ENCODE assay signal across 13 cellular contexts in the genomic region with DNA sequence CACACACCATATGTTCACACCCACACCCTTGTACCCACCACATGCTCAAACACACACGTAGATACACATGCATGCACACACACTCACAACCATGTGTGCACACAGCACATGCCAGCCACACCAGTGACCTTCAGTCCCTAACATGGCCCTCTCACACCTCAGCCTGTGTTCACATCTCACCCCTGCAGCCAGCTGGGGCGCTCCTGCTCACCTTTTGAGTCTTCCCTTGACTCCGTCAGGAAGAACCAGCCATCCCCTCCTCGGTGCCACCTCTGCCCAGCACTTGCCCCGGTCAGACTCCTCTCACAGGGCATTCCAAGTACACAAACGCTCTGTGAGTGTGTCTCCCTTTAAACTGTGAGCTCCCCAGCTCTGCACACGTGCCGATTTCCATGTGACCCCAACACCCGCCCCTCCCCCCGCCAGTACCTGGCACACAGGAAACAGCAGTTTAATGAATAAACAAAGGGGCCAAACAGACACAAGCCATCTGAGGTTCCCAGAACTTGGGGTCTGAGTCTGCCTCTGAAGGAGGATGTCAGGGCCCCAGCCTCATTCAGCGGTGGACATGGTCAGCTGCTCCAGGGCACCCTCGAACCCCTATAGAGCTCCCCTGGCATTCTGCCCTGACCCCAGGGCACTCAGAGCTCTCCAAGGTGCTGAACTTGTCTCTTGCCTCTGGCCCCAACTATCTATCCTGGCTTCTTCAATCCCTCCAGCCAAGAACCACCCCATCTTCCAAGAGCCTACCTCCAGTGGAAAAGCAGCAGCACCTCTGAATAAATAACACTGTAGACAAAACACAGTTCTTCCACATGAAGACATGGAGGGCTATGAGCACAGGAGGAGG.
DNase-seq lines count a peak whose midpoint lies in the region; ATAC-seq, FAIRE-seq and TF ChIP-seq lines count a peak whose summit lies in the region.
"Had no signal": no experiment of that assay in that cellular context is flagged by ENCODE, and none has a peak within 500 bp of the region (broad histone marks: within the 10 kb centered on the region; RNA-seq: fewer than 3 reads in every experiment).

No MANE protein-coding gene starts in this region.

- H3K4me3 ChIP-seq in SJCRH30 (no peak overlapping the region), HepG2 (replicated peaks in 1 of 3; ENCODE audit: insufficient read depth in 1 of 3, low read depth in 2 of 3, low read length in 3 of 3) (no peak overlapping the region; a peak in 1 of 6 replicates)
- H3K4me3 ChIP-seq: vagina had no signal

- ATAC-seq in HepG2: peak; percentile 15
- ATAC-seq in HG03175 (IDR thresholded peaks at IDR 0.05; ENCODE audit: unreplicated experiment): no peak
- ATAC-seq in GM21723 (IDR thresholded peaks at IDR 0.05; ENCODE audit: unreplicated experiment): no peak

- no peak overlapping the region for H2AFZ ChIP-seq in HepG2 (ENCODE audit: low read length)

- POLR2A ChIA-PET in HepG2 (lab: Yijun Ruan, JAX): no interaction called here

- no peak for TF ChIP-seq POLR2A in HepG2 (IDR thresholded peaks at IDR 0.05; ENCODE audit: insufficient read depth in 1 of 2, low read depth in 2 of 2, low read length in 2 of 2)

- H3K4me2 ChIP-seq in HepG2 (ENCODE audit: low read depth, low read length): peak overlapping the region; percentile 50

- CTCF ChIA-PET in HepG2 (lab: Yijun Ruan, JAX; ENCODE audit: low intra/inter-chr PET ratio, low total read pairs): no interaction called here

- intact Hi-C loops in HepG2 (cut with micrococcal nuclease; ENCODE audit: unreplicated experiment): no loop called here

- DNase-seq in SIG-M5 treated with dmso at 0.1 percent for 504 hours (lab: John Stamatoyannopoulos, UW; ENCODE audit: unreplicated experiment) (peak; percentile 8), SIG-M5 (lab: John Stamatoyannopoulos, UW) (no peak), HK-2 (ENCODE audit: unreplicated experiment) (peak; percentile 29), SJCRH30 (peak; percentile 55 to 73), HepG2 (ENCODE audit: low spot score) (peak; percentile 30), foreskin melanocyte (no peak)
- DNase-seq: activated effector memory CD4-positive, alpha-beta T cell treated with Interleukin-2 at 50 U/mL for 16 hours; hippocampal formation; SHP77 had no signal

- H3K9me3 ChIP-seq in SJCRH30 (replicated peaks) (no peaks in the 10 kb centered on the region; the same call in 1 of the 2 replicates), HepG2 (ENCODE audit: low read length) (0 out of 2 replicates have a peak, but pooled peaks cover 3% of the 10 kb centered on the region)
- H3K9me3 ChIP-seq: vagina had no signal

- H3K27ac ChIP-seq in SJCRH30 (no peak overlapping the region), HepG2 (ENCODE audit: extremely low read length, insufficient read depth, low read length) (no peak overlapping the region)
- H3K27ac ChIP-seq: epithelial cell of prostate, vagina had no signal

- H3K36me3 ChIP-seq in SJCRH30: no peaks in the 10 kb centered on the region
- no peaks in the 10 kb centered on the region for H3K36me3 ChIP-seq in HepG2 (replicated peaks in 1 of 2; ENCODE audit: control insufficient read depth in 1 of 2, insufficient read depth in 2 of 2, low read length in 2 of 2)
- H3K36me3 ChIP-seq: vagina had no signal

- WGBS in HepG2 (ENCODE audit: low lambda C conversion rate): 21% methylated on average over 12 of the region's 12 CpGs

- no TSS peak for BruUV-seq in HepG2 (replicated peaks; lab: Mats Ljungman, UMichigan)

- TF ChIP-seq EP300 in HepG2 (IDR thresholded peaks at IDR 0.05; ENCODE audit: low read depth in 2 of 2, low read length in 2 of 2): no peak
- TF ChIP-seq EP300 in HepG2 (CRISPR knock-in tag; IDR thresholded peaks at IDR 0.05; ENCODE audit: borderline replicate concordance): no peak

- no peak overlapping the region for H3K9ac ChIP-seq in HepG2 (ENCODE audit: insufficient read depth, low read depth, low read length)

- H4K20me1 ChIP-seq in HepG2 (ENCODE audit: insufficient read depth, low read length): no peaks in the 10 kb centered on the region

- no peak for FAIRE-seq in HepG2 (lab: Jason Lieb, UNC)

- in situ Hi-C loops in HepG2 (cut with HindIII; ENCODE audit: extremely low pct_ligation_motif_present, low pct_unique_long_range_greater_than_20kb): no loop called here

- TF ChIP-seq RAD21 in HepG2 (CRISPR knock-in tag; IDR thresholded peaks at IDR 0.05): no peak

- no peak for TF ChIP-seq CTCF in HepG2 (CRISPR knock-in tag; IDR thresholded peaks at IDR 0.05)

- H3K4me1 ChIP-seq in SJCRH30: peaks cover 4% of the 10 kb centered on the region; the same call in 1 of the 2 replicates
- H3K4me1 ChIP-seq in HepG2 (ENCODE audit: insufficient read depth, low read length): peaks cover 23% of the 10 kb centered on the region

- H3K27me3 ChIP-seq in SJCRH30 (no peaks in the 10 kb centered on the region), HepG2 (ENCODE audit: control insufficient read depth in 1 of 2, insufficient read depth in 2 of 2, low read length in 2 of 2) (peaks cover 2 to 8% of the 10 kb centered on the region in 2 experiments; a peak in 2 of 5 replicates)
- H3K27me3 ChIP-seq: vagina had no signal

- no peaks in the 10 kb centered on the region for H3K79me2 ChIP-seq in HepG2 (ENCODE audit: insufficient read depth, low read length)

TF ChIP-seq in HepG2, 621 proteins besides CTCF, POLR2A, EP300 and RAD21 (continues in another document):
- no peak for TF ChIP-seq ADNP (CRISPR knock-in tag; IDR thresholded peaks at IDR 0.05)
- TF ChIP-seq, protein P1, sequence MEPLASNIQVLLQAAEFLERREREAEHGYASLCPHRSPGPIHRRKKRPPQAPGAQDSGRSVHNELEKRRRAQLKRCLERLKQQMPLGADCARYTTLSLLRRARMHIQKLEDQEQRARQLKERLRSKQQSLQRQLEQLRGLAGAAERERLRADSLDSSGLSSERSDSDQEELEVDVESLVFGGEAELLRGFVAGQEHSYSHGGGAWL (CRISPR knock-in tag; IDR thresholded peaks at IDR 0.05): peak; percentile 75; the same call in 1 of the 2 replicates
- no peak for TF ChIP-seq MIER3 (CRISPR knock-in tag; IDR thresholded peaks at IDR 0.05; ENCODE audit: borderline replicate concordance)
- TF ChIP-seq CCDC6 (CRISPR knock-in tag; IDR thresholded peaks at IDR 0.05): peak; percentile 56; the same call in 1 of the 2 replicates
- no peak for TF ChIP-seq SETDB1 (CRISPR knock-in tag; IDR thresholded peaks at IDR 0.05; ENCODE audit: borderline replicate concordance)
- TF ChIP-seq PHF20 (CRISPR knock-in tag; IDR thresholded peaks at IDR 0.05): 0 out of 2 replicates have a peak, but pooled peaks have one; percentile 24
- peak; percentile 58; the same call in 1 of the 2 replicates for TF ChIP-seq HDAC2 (CRISPR knock-in tag; IDR thresholded peaks at IDR 0.05)
- no peak for TF ChIP-seq SKI (IDR thresholded peaks at IDR 0.05; ENCODE audit: partially characterized antibody)
- 0 out of 2 replicates have a peak, but pooled peaks have one; percentile 46 for TF ChIP-seq ZNF367 (CRISPR knock-in tag; IDR thresholded peaks at IDR 0.05; ENCODE audit: borderline replicate concordance)
- peak; percentile 40; the same call in 1 of the 2 replicates for TF ChIP-seq ZNF747 (CRISPR knock-in tag; IDR thresholded peaks at IDR 0.05; ENCODE audit: borderline replicate concordance)
- peak; percentile 50; the same call in 1 of the 2 replicates for TF ChIP-seq KMT2B (CRISPR knock-in tag; IDR thresholded peaks at IDR 0.05)
- TF ChIP-seq, protein P2, sequence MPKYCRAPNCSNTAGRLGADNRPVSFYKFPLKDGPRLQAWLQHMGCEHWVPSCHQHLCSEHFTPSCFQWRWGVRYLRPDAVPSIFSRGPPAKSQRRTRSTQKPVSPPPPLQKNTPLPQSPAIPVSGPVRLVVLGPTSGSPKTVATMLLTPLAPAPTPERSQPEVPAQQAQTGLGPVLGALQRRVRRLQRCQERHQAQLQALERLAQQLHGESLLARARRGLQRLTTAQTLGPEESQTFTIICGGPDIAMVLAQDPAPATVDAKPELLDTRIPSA (CRISPR knock-in tag; IDR thresholded peaks at IDR 0.05; ENCODE audit: borderline replicate concordance): no peak
- no peak for TF ChIP-seq ZNF296 (CRISPR knock-in tag; conservative IDR thresholded peaks at IDR 0.05)
- TF ChIP-seq, protein P3, sequence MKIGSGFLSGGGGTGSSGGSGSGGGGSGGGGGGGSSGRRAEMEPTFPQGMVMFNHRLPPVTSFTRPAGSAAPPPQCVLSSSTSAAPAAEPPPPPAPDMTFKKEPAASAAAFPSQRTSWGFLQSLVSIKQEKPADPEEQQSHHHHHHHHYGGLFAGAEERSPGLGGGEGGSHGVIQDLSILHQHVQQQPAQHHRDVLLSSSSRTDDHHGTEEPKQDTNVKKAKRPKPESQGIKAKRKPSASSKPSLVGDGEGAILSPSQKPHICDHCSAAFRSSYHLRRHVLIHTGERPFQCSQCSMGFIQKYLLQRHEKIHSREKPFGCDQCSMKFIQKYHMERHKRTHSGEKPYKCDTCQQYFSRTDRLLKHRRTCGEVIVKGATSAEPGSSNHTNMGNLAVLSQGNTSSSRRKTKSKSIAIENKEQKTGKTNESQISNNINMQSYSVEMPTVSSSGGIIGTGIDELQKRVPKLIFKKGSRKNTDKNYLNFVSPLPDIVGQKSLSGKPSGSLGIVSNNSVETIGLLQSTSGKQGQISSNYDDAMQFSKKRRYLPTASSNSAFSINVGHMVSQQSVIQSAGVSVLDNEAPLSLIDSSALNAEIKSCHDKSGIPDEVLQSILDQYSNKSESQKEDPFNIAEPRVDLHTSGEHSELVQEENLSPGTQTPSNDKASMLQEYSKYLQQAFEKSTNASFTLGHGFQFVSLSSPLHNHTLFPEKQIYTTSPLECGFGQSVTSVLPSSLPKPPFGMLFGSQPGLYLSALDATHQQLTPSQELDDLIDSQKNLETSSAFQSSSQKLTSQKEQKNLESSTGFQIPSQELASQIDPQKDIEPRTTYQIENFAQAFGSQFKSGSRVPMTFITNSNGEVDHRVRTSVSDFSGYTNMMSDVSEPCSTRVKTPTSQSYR (CRISPR knock-in tag; IDR thresholded peaks at IDR 0.05; ENCODE audit: borderline replicate concordance): peak; percentile 61; the same call in 1 of the 2 replicates
- 0 out of 2 replicates have a peak, but pooled peaks have one; percentile 31 for TF ChIP-seq FOSL2 (CRISPR knock-in tag; IDR thresholded peaks at IDR 0.05)
- TF ChIP-seq SALL1 (CRISPR knock-in tag; IDR thresholded peaks at IDR 0.05): peak; percentile 83

Comparison
In these comparisons a context has a peak if more than half of its experiments do, and no peak if none do; other contexts are left out.
1. DNase-seq: peak in SIG-M5 treated with dmso at 0.1 percent for 504 hours (single experiment), HK-2 (single experiment), SJCRH30 (2 of 2) and HepG2 (single experiment); none in SIG-M5 (single experiment) and foreskin melanocyte (single experiment).